In the genomic region with DNA sequence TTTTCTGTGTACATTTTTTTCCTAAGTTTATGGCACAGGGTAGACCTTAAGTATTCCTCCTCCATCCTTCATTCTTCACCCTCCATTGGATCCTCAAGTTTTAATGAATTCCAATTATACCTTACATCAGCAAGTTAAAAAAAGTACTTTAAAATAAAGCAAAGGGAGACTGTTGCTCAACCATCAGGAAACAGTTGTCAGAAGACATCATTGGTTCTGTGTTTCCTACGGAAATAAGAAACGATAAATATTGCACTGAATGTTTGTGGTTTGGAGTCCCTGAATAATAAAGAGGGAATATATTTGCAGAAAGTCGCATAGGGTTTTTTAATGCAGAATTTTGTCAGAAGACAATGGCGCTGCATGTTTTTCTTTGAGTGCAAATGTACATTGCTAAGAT, we compare ENCODE assay signal across 18 cellular contexts. TPM values are rescaled to one million over a fixed set of nuclear protein-coding genes. Genes with fewer than 3 reads are reported as not detected.
"Had no signal": no experiment of that assay in that cellular context is flagged by ENCODE, and none has a peak within 500 bp of the region (broad histone marks: within the 10 kb centered on the region; RNA-seq: fewer than 3 reads in every experiment).

No MANE protein-coding gene starts in this region.

- DNase-seq: activated CD4-positive, CD25-positive, alpha-beta regulatory T cell; activated CD8-positive, alpha-beta memory T cell treated with anti-CD3 and anti-CD28 coated beads, Interleukin-2, amount 50 U/mL, for 48 hours; activated naive CD4-positive, alpha-beta T cell treated with anti-CD3 and anti-CD28 coated beads, Interleukin-2, amount 50 U/mL, for 16 hours; amniotic stem cell; body of pancreas; cerebellar nuclear complex; dermis blood vessel endothelial cell; left colon; natural killer cell; nucleus accumbens; psoas muscle; sigmoid colon; stimulated activated CD4-positive, alpha-beta T cell treated with anti-CD3 and anti-CD28 coated beads, Interleukin-12 subunit alpha, Interleukin-12 subunit beta, amount 100 ng/mL, for 4 hours; stimulated activated naive CD4-positive, alpha-beta T cell treated with Interleukin-2 at 50 U/mL for 16 hours had no signal

- H3K9me3 ChIP-seq: body of pancreas, psoas muscle, sigmoid colon had no signal

- H3K27ac Mint-ChIP-seq: type B pancreatic cell had no signal

- H3K4me3 ChIP-seq: body of pancreas, lung, psoas muscle, sigmoid colon had no signal

- H3K9me3 Mint-ChIP-seq: natural killer cell, type B pancreatic cell had no signal

- H3K27me3 Mint-ChIP-seq: type B pancreatic cell had no signal

- H3K4me1 ChIP-seq: body of pancreas, sigmoid colon had no signal

- H3K27me3 ChIP-seq: body of pancreas, sigmoid colon had no signal

- ATAC-seq: body of pancreas, left colon, natural killer cell, psoas muscle had no signal

- H3K27ac ChIP-seq: body of pancreas, psoas muscle, sigmoid colon had no signal

- H3K4me3 Mint-ChIP-seq: natural killer cell, type B pancreatic cell had no signal

RNA-seq across cellular contexts. Expression of a gene that starts 45.8 kb away (rescaled TPM):
- total RNA-seq: body of pancreas, lung, mononuclear cell, natural killer cell, sigmoid colon, SK-MEL-5 had no signal
